8 cellular contexts compared by ENCODE assay signal in genomic region chr19:15195987-15196682, GRCh38. TPM values are rescaled to one million over a fixed set of nuclear protein-coding genes. Genes with fewer than 3 reads are reported as not detected.
DNase-seq lines count a peak whose midpoint lies in the region; ATAC-seq and TF ChIP-seq lines count a peak whose summit lies in the region.

No MANE protein-coding gene starts in this region.

- H3K4me3 ChIP-seq in heart right ventricle = peak overlapping the region in 9 of 10 donors; percentile 16 to 66 (median 39)
- peak overlapping the region; percentile 24 for H3K4me3 ChIP-seq in kidney epithelial cell (ENCODE audit: low read depth, low read length)
- peak overlapping the region; percentile 34 for H3K4me3 ChIP-seq in upper lobe of right lung
- H3K4me3 ChIP-seq in MM.1S (ENCODE audit: low read length) = no peak overlapping the region

- H4K20me1 ChIP-seq in MM.1S (ENCODE audit: insufficient read depth, low read length) = no peaks in the 10 kb centered on the region

- H3K4me2 ChIP-seq in MM.1S (ENCODE audit: low read depth, low read length) = no peak overlapping the region

- intact Hi-C loops in heart right ventricle (cut with DNase I) = loop anchor here in 1 of 10 donors (5.0 kb wide), 1 partner anchor 56 kb away; no protein-coding TSS in a partner anchor
- intact Hi-C loops in left cardiac atrium (cut with DNase I) = no loop called here
- intact Hi-C loops in upper lobe of right lung (cut with DNase I) = no loop called here

- DNase-seq in heart right ventricle (no peak), left cardiac atrium (no peak), SW480 (ENCODE audit: low spot score) (peak; percentile 88), kidney epithelial cell (ENCODE audit: low read depth) (peak; percentile 5), upper lobe of right lung (peak; percentile 92), MM.1S (no peak)

- H3K9me3 ChIP-seq in heart right ventricle = no peaks in the 10 kb centered on the region
- H3K9me3 ChIP-seq in upper lobe of right lung = no peaks in the 10 kb centered on the region
- no peaks in the 10 kb centered on the region for H3K9me3 ChIP-seq in MM.1S (replicated peaks; ENCODE audit: insufficient read depth, low read length)

- no peak for TF ChIP-seq CTCF in heart right ventricle (IDR thresholded peaks at IDR 0.05)
- TF ChIP-seq CTCF in kidney epithelial cell (IDR thresholded peaks at IDR 0.05; ENCODE audit: insufficient read depth, low read length, poor library complexity, severe bottlenecking) = no peak
- TF ChIP-seq CTCF in upper lobe of right lung (IDR thresholded peaks at IDR 0.05) = no peak
- no peak for TF ChIP-seq CTCF in MM.1S (IDR thresholded peaks at IDR 0.05; ENCODE audit: low read length)

- H3K4me1 ChIP-seq in heart right ventricle (peaks cover 0 to 42% (median 14%) of the 10 kb centered on the region in 9 donors), upper lobe of right lung (peaks cover 10% of the 10 kb centered on the region), MM.1S (ENCODE audit: low read length) (no peaks in the 10 kb centered on the region)

- 17 to 20% methylated on average over 27 to 34 of the region's 34 CpGs for WGBS in heart right ventricle, 2 donors

- no peaks in the 10 kb centered on the region for H3K79me2 ChIP-seq in MM.1S (ENCODE audit: low read length)

- no peaks in the 10 kb centered on the region for H3F3A ChIP-seq in MM.1S (ENCODE audit: insufficient read depth, low read length)

- H2AFZ ChIP-seq in MM.1S (ENCODE audit: low read length) = no peak overlapping the region

- H3K9me2 ChIP-seq in MM.1S (replicated peaks; ENCODE audit: insufficient read depth, low read length) = no peaks in the 10 kb centered on the region

- peaks cover 0 to 23% (median 0%) of the 10 kb centered on the region in 9 donors for H3K36me3 ChIP-seq in heart right ventricle
- no peaks in the 10 kb centered on the region for H3K36me3 ChIP-seq in kidney epithelial cell (ENCODE audit: control insufficient read depth, insufficient read depth, low read length)
- H3K36me3 ChIP-seq in upper lobe of right lung = no peaks in the 10 kb centered on the region
- H3K36me3 ChIP-seq in MM.1S (replicated peaks; ENCODE audit: insufficient read depth, low read length) = no peaks in the 10 kb centered on the region

- H3K27me3 ChIP-seq in heart right ventricle = peaks cover 5 to 83% (median 64%) of the 10 kb centered on the region in 7 donors
- H3K27me3 ChIP-seq in kidney epithelial cell (ENCODE audit: control insufficient read depth, insufficient read depth, low read length) = peaks cover 36% of the 10 kb centered on the region
- peaks cover 6% of the 10 kb centered on the region for H3K27me3 ChIP-seq in upper lobe of right lung
- peaks cover 65% of the 10 kb centered on the region for H3K27me3 ChIP-seq in MM.1S (replicated peaks; ENCODE audit: insufficient read depth, low read length)

- no peak overlapping the region for H3K9ac ChIP-seq in MM.1S (ENCODE audit: low read length)

- ATAC-seq in heart right ventricle = no peak
- no peak for ATAC-seq in left cardiac atrium
- peak; percentile 84 for ATAC-seq in upper lobe of right lung
- ATAC-seq in HG03439 (IDR thresholded peaks at IDR 0.05; ENCODE audit: unreplicated experiment) = no peak
- no peak for ATAC-seq in GM19328 (IDR thresholded peaks at IDR 0.05; ENCODE audit: unreplicated experiment)

- H3K27ac ChIP-seq in heart right ventricle (peak overlapping the region; percentile 25 to 88 (median 50)), upper lobe of right lung (no peak overlapping the region), MM.1S (ENCODE audit: low read length) (no peak overlapping the region)

RNA-seq across cellular contexts. Expression of gene NOTCH3, which starts 4.7 kb away (rescaled TPM):
- total RNA-seq in heart right ventricle (10 to 100 TPM; 21.4 to 45.5 (median 35.3) TPM), left cardiac atrium (10 to 100 TPM; 34.4 to 35.4 TPM), kidney epithelial cell (32.8 and 34.0 TPM in 2 replicates), upper lobe of right lung (67.9 TPM)
- polyA plus RNA-seq in heart right ventricle = 10 to 100 TPM; 18.7 to 21.9 TPM

RNA-seq across cellular contexts. Expression of gene EPHX3, which starts 36.1 kb away (rescaled TPM):
- under 1 TPM in 5 of 10 donors, not detected in 5; 0.15 to 0.32 (median 0.17) TPM for total RNA-seq in heart right ventricle
- polyA plus RNA-seq in heart right ventricle = under 1 TPM in 1 of 2 donors, not detected in 1; 0.20 TPM
- total RNA-seq in left cardiac atrium = under 1 TPM in 1 of 2 donors, not detected in 1; 0.21 TPM
- 0.79 and 3.4 TPM in 2 replicates for total RNA-seq in kidney epithelial cell
- 2.5 TPM for total RNA-seq in upper lobe of right lung

Comparison
In these comparisons a context has a peak if more than half of its experiments do, and no peak if none do; other contexts are left out.
1. DNase-seq: peak in SW480 (single experiment), kidney epithelial cell (single experiment) and upper lobe of right lung (single experiment); none in heart right ventricle (0 of 2), left cardiac atrium (single experiment) and MM.1S (single experiment).
2. H3K27ac ChIP-seq: peak in heart right ventricle (10 of 10); none in upper lobe of right lung (single experiment) and MM.1S (single experiment).